17 cellular contexts compared by ENCODE assay signal in the genomic region with DNA sequence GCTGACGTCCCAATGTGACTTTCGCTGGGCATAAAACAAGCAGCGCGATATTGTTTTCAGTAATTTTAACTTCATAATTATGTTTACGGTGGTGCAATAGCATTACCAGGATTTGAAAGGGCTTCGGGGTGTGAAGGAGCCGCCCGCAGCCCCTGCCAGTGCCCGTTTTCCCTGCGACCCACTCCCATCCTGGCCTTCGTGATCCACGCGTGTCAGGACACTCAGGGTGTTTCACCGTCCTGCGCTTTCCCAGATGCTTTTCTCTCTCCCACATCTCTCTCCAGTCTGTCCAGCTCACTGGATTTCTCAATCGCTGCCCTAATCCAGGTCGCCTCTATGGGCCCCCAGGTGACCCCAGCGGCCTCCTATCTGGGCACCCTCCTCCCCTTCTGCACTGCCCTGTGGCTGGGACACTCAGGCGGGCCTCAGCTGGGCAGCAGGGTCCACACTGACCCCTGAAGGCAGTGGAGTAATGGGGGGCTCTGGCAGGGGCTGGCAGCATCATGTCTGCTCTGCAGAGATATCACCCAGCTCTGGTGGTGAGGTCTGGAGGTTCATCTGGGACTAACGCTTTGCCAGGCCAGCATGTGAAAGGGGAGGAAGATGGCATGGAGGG.
"Had no signal": no experiment of that assay in that cellular context is flagged by ENCODE, and none has a peak within 500 bp of the region (broad histone marks: within the 10 kb centered on the region; RNA-seq: fewer than 3 reads in every experiment).

No MANE protein-coding gene starts in this region.

- H3K9me3 Mint-ChIP-seq: activated naive CD4-positive, alpha-beta T cell treated with anti-CD3 and anti-CD28 coated beads, Interleukin-2, amount 10 ng/mL, durations not matched to agents 7 days and 5 days; activated T-helper 2 cell treated with anti-CD3 and anti-CD28 coated beads, Interferon-gamma antibody, Interleukin-2, Interleukin-4, amounts not matched to agents 10 μg/mL and 5 μg/mL and 100 μg/mL, durations not matched to agents 14 hours and 24 hours and 36 hours; stimulated activated effector memory CD8-positive, alpha-beta T cell treated with anti-CD3 and anti-CD28 coated beads, Interleukin-12 subunit alpha, Interleukin-12 subunit beta, amount 100 ng/mL, for 72 hours; T-helper 2 cell treated with Interferon-gamma antibody and Interleukin-4, amounts not matched to agents 5 μg/mL and 100 μg/mL, for 36 hours had no signal

- H3K4me1 ChIP-seq: esophagus muscularis mucosa, SJCRH30 had no signal

- H3K27ac Mint-ChIP-seq: activated CD4-positive, alpha-beta memory T cell treated with anti-CD3 and anti-CD28 coated beads, Interleukin-2, amount 10 ng/mL, durations not matched to agents 7 days and 5 days; activated CD4-positive, alpha-beta T cell treated with anti-CD3 and anti-CD28 coated beads for 36 hours; activated naive CD4-positive, alpha-beta T cell treated with anti-CD3 and anti-CD28 coated beads, Interleukin-2, amount 10 ng/mL, durations not matched to agents 7 days and 5 days; activated T-helper 2 cell treated with anti-CD3 and anti-CD28 coated beads, Interferon-gamma antibody, Interleukin-2, Interleukin-4, amounts not matched to agents 10 μg/mL and 5 μg/mL and 100 μg/mL, durations not matched to agents 14 hours and 24 hours and 36 hours; stimulated activated effector memory CD8-positive, alpha-beta T cell treated with anti-CD3 and anti-CD28 coated beads, Interleukin-12 subunit alpha, Interleukin-12 subunit beta, amount 100 ng/mL, for 72 hours; T-helper 2 cell treated with Interferon-gamma antibody and Interleukin-4, amounts not matched to agents 5 μg/mL and 100 μg/mL, for 36 hours had no signal

- ATAC-seq: activated CD4-positive, alpha-beta T cell treated with anti-CD3 and anti-CD28 coated beads for 36 hours; naive thymus-derived CD8-positive, alpha-beta T cell had no signal

- H3K27ac ChIP-seq: dorsolateral prefrontal cortex, esophagus muscularis mucosa, SJCRH30, skin epidermis had no signal

- H3K4me3 Mint-ChIP-seq: activated CD4-positive, alpha-beta memory T cell treated with anti-CD3 and anti-CD28 coated beads, Interleukin-2, amount 10 ng/mL, durations not matched to agents 7 days and 5 days; activated CD4-positive, alpha-beta T cell treated with anti-CD3 and anti-CD28 coated beads for 36 hours; activated naive CD4-positive, alpha-beta T cell treated with anti-CD3 and anti-CD28 coated beads, Interleukin-2, amount 10 ng/mL, durations not matched to agents 7 days and 5 days; brain; naive thymus-derived CD8-positive, alpha-beta T cell; stimulated activated effector memory CD8-positive, alpha-beta T cell treated with anti-CD3 and anti-CD28 coated beads, Interleukin-12 subunit alpha, Interleukin-12 subunit beta, amount 100 ng/mL, for 72 hours; T-helper 2 cell treated with Interferon-gamma antibody and Interleukin-4, amounts not matched to agents 5 μg/mL and 100 μg/mL, for 36 hours had no signal

- H3K36me3 ChIP-seq: esophagus muscularis mucosa, SJCRH30 had no signal

- H3K27me3 Mint-ChIP-seq: activated CD4-positive, alpha-beta memory T cell treated with anti-CD3 and anti-CD28 coated beads, Interleukin-2, amount 10 ng/mL, durations not matched to agents 7 days and 5 days; activated naive CD4-positive, alpha-beta T cell treated with anti-CD3 and anti-CD28 coated beads, Interleukin-2, amount 10 ng/mL, durations not matched to agents 7 days and 5 days had no signal

- H3K4me1 Mint-ChIP-seq: activated CD4-positive, alpha-beta memory T cell treated with anti-CD3 and anti-CD28 coated beads, Interleukin-2, amount 10 ng/mL, durations not matched to agents 7 days and 5 days; activated CD4-positive, alpha-beta T cell treated with anti-CD3 and anti-CD28 coated beads for 36 hours; activated naive CD4-positive, alpha-beta T cell treated with anti-CD3 and anti-CD28 coated beads, Interleukin-2, amount 10 ng/mL, durations not matched to agents 7 days and 5 days; stimulated activated effector memory CD8-positive, alpha-beta T cell treated with anti-CD3 and anti-CD28 coated beads, Interleukin-12 subunit alpha, Interleukin-12 subunit beta, amount 100 ng/mL, for 72 hours had no signal

- H3K36me3 Mint-ChIP-seq: activated naive CD4-positive, alpha-beta T cell treated with anti-CD3 and anti-CD28 coated beads, Interleukin-2, amount 10 ng/mL, durations not matched to agents 7 days and 5 days; brain; naive thymus-derived CD8-positive, alpha-beta T cell; stimulated activated effector memory CD8-positive, alpha-beta T cell treated with anti-CD3 and anti-CD28 coated beads, Interleukin-12 subunit alpha, Interleukin-12 subunit beta, amount 100 ng/mL, for 72 hours had no signal

- H3K4me3 ChIP-seq: dorsolateral prefrontal cortex, esophagus muscularis mucosa, lung, SJCRH30, skin epidermis had no signal

- DNase-seq: activated CD4-positive, alpha-beta memory T cell treated with anti-CD3 and anti-CD28 coated beads, Interleukin-2, amount 10 ng/mL, durations not matched to agents 7 days and 5 days; activated CD4-positive, alpha-beta T cell treated with anti-CD3 and anti-CD28 coated beads for 36 hours; activated naive CD4-positive, alpha-beta T cell treated with anti-CD3 and anti-CD28 coated beads, Interleukin-2, amount 10 ng/mL, durations not matched to agents 7 days and 5 days; amygdala; hypothalamus; occipital lobe; trophoblast cell had no signal

- H3K9me3 ChIP-seq: esophagus muscularis mucosa, SJCRH30 had no signal
